In genomic region chr2:128604045-128604444, GRCh38 we compare ENCODE assay signal across 16 cellular contexts.
DNase-seq lines count a peak whose midpoint lies in the region; ATAC-seq, FAIRE-seq and TF ChIP-seq lines count a peak whose summit lies in the region.
"Had no signal": no experiment of that assay in that cellular context is flagged by ENCODE, and none has a peak within 500 bp of the region (broad histone marks: within the 10 kb centered on the region; RNA-seq: fewer than 3 reads in every experiment).

No MANE protein-coding gene starts in this region.

- TF ChIP-seq CTCF in WERI-Rb-1 (IDR thresholded peaks at IDR 0.05; ENCODE audit: low read depth, low read length) = no peak
- no peak for TF ChIP-seq CTCF in mesothelial cell of epicardium (IDR thresholded peaks at IDR 0.05; ENCODE audit: unreplicated experiment)
- no peak for TF ChIP-seq CTCF in GM10266 (IDR thresholded peaks at IDR 0.05; ENCODE audit: control insufficient read depth, insufficient read depth, low read depth, missing control alignments)

- no peak overlapping the region for H3K4me3 Mint-ChIP-seq in mesothelial cell of epicardium
- no peak overlapping the region for H3K4me3 Mint-ChIP-seq in stimulated activated memory B cell treated with anti-CD40 and anti-IgM and Interleukin-4, amounts not matched to agents 10 μg/mL and 1 μg/mL and 100 μg/mL, for 72 hours
- H3K4me3 Mint-ChIP-seq: CD14-positive monocyte had no signal

- H3K9me3 Mint-ChIP-seq in mesothelial cell of epicardium = no peaks in the 10 kb centered on the region
- H3K9me3 Mint-ChIP-seq in stimulated activated memory B cell treated with anti-CD40 and anti-IgM and Interleukin-4, amounts not matched to agents 10 μg/mL and 1 μg/mL and 100 μg/mL, for 72 hours = no peaks in the 10 kb centered on the region
- H3K9me3 Mint-ChIP-seq: CD14-positive monocyte had no signal

- ATAC-seq in Right ventricle myocardium superior (ENCODE audit: poor library complexity) = no peak
- peak; percentile 6 for ATAC-seq in stimulated activated memory B cell treated with anti-CD40 and anti-IgM and Interleukin-4, amounts not matched to agents 10 μg/mL and 1 μg/mL and 100 μg/mL, for 72 hours

- H3K4me3 ChIP-seq in WERI-Rb-1 (ENCODE audit: low read depth, low read length) = no peak overlapping the region
- H3K4me3 ChIP-seq: PC-9 had no signal

- DNase-seq in cardiac septum (ENCODE audit: low spot score) = peak; percentile 44
- no peak for DNase-seq in Right ventricle myocardium superior
- peak; percentile 2 for DNase-seq in WERI-Rb-1
- peak; percentile 3 to 37 for DNase-seq in mesothelial cell of epicardium (ENCODE audit: low spot score in 2 of 2, unreplicated experiment in 2 of 2)
- no peak for DNase-seq in EL
- DNase-seq in H54 (ENCODE audit: insufficient read length, low spot score) = no peak
- no peak for DNase-seq in GM10266 (ENCODE audit: extremely low spot score)
- DNase-seq: DMS 273 treated with DMSO at 0.1 percent for 48 hours, GOT3, KBM-7, NCI-H1436, NCI-H2029 treated with DMSO at 0.1 percent for 48 hours, NCI-H82, PC-9 had no signal

- peaks cover 2% of the 10 kb centered on the region for H3K27me3 Mint-ChIP-seq in mesothelial cell of epicardium (ENCODE audit: low read depth)
- no peaks in the 10 kb centered on the region for H3K27me3 Mint-ChIP-seq in stimulated activated memory B cell treated with anti-CD40 and anti-IgM and Interleukin-4, amounts not matched to agents 10 μg/mL and 1 μg/mL and 100 μg/mL, for 72 hours

- H3K27ac ChIP-seq in WERI-Rb-1 = no peak overlapping the region
- H3K27ac ChIP-seq: PC-9 had no signal

- no peaks in the 10 kb centered on the region for H3K36me3 ChIP-seq in WERI-Rb-1

- TF ChIP-seq POLR2A in H54 (IDR thresholded peaks at IDR 0.05; ENCODE audit: low read depth, low read length) = no peak

- H3K27ac Mint-ChIP-seq in mesothelial cell of epicardium = no peak overlapping the region
- no peak overlapping the region for H3K27ac Mint-ChIP-seq in stimulated activated memory B cell treated with anti-CD40 and anti-IgM and Interleukin-4, amounts not matched to agents 10 μg/mL and 1 μg/mL and 100 μg/mL, for 72 hours

- FAIRE-seq in H54 (lab: Jason Lieb, UNC) = no peak

- peaks cover 15% of the 10 kb centered on the region for H3K4me1 Mint-ChIP-seq in mesothelial cell of epicardium
- no peaks in the 10 kb centered on the region for H3K4me1 Mint-ChIP-seq in stimulated activated memory B cell treated with anti-CD40 and anti-IgM and Interleukin-4, amounts not matched to agents 10 μg/mL and 1 μg/mL and 100 μg/mL, for 72 hours

- no peaks in the 10 kb centered on the region for H3K9me3 ChIP-seq in WERI-Rb-1 (ENCODE audit: severe bottlenecking)

- no peaks in the 10 kb centered on the region for H3K27me3 ChIP-seq in WERI-Rb-1 (ENCODE audit: insufficient read depth, low read depth, severe bottlenecking)

- intact Hi-C loops in cardiac septum (cut with DNase I) (no loop called here), Right ventricle myocardium superior (cut with DNase I) (no loop called here)

- H3K36me3 Mint-ChIP-seq in mesothelial cell of epicardium = no peaks in the 10 kb centered on the region
- no peaks in the 10 kb centered on the region for H3K36me3 Mint-ChIP-seq in stimulated activated memory B cell treated with anti-CD40 and anti-IgM and Interleukin-4, amounts not matched to agents 10 μg/mL and 1 μg/mL and 100 μg/mL, for 72 hours
- H3K36me3 Mint-ChIP-seq: CD14-positive monocyte had no signal

Comparison
In these comparisons a context has a peak if more than half of its experiments do, and no peak if none do; other contexts are left out.
1. DNase-seq: peak in cardiac septum (single experiment), WERI-Rb-1 (single experiment) and mesothelial cell of epicardium (2 of 2); none in Right ventricle myocardium superior (single experiment), EL (single experiment), H54 (single experiment) and GM10266 (single experiment).